Comparison of ENCODE assay signal across 17 cellular contexts in the genomic region with DNA sequence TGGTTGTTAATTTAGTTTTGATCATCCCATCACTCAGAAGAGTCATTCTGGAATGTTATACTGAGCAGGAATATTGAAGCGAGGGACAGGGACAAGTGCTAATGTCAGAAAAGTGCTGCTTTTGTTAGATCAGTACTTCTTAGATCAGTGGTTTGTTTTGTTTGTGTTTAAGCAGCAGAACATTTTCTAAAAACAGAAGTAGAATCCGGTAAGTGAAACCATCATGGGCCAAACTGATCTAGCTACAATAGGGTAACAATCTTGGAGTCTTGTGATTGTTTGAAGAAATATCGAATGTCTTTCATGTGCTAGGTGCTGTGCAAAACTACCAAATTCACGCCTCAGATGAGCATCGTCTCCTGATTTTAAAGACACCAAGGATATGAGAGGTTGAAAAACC.
"Had no signal": no experiment of that assay in that cellular context is flagged by ENCODE, and none has a peak within 500 bp of the region (broad histone marks: within the 10 kb centered on the region; RNA-seq: fewer than 3 reads in every experiment).

No MANE protein-coding gene starts in this region.

- H3K79me2 ChIP-seq: parathyroid adenoma had no signal

- ATAC-seq: activated CD8-positive, alpha-beta memory T cell treated with anti-CD3 and anti-CD28 coated beads, Interleukin-2, amount 10 ng/mL, durations not matched to agents 7 days and 5 days; effector memory CD8-positive, alpha-beta T cell; naive thymus-derived CD8-positive, alpha-beta T cell; T-helper 17 cell; WTC11 had no signal

- H3K27me3 ChIP-seq: sigmoid colon, tibial artery had no signal

- H3K4me1 ChIP-seq: parathyroid adenoma, sigmoid colon, tibial artery had no signal

- H3K9me3 ChIP-seq: sigmoid colon, tibial artery had no signal

- H2AFZ ChIP-seq: parathyroid adenoma had no signal

- H3K36me3 Mint-ChIP-seq: activated CD8-positive, alpha-beta memory T cell treated with anti-CD3 and anti-CD28 coated beads, Interleukin-2, amount 10 ng/mL, durations not matched to agents 7 days and 5 days; brain; naive thymus-derived CD8-positive, alpha-beta T cell; WTC11 had no signal

- H3K4me3 Mint-ChIP-seq: activated CD4-positive, alpha-beta memory T cell treated with anti-CD3 and anti-CD28 coated beads, Interleukin-2, amount 10 ng/mL, durations not matched to agents 7 days and 5 days; activated CD8-positive, alpha-beta memory T cell treated with anti-CD3 and anti-CD28 coated beads, Interleukin-2, amount 10 ng/mL, durations not matched to agents 7 days and 5 days; activated naive CD4-positive, alpha-beta T cell treated with anti-CD3 and anti-CD28 coated beads for 36 hours; activated T-cell treated with anti-CD3 and anti-CD28 coated beads, Interleukin-2, amount 50 U/mL, for 24 hours; brain; effector memory CD8-positive, alpha-beta T cell; naive thymus-derived CD8-positive, alpha-beta T cell; T-helper 17 cell; WTC11 had no signal

- H3K27ac ChIP-seq: parathyroid adenoma, sigmoid colon, tibial artery had no signal

- H3K36me3 ChIP-seq: sigmoid colon, tibial artery had no signal

- H3K9ac ChIP-seq: parathyroid adenoma had no signal

- H3K4me3 ChIP-seq: sigmoid colon, tibial artery had no signal

- H3K4me1 Mint-ChIP-seq: activated CD4-positive, alpha-beta memory T cell treated with anti-CD3 and anti-CD28 coated beads, Interleukin-2, amount 10 ng/mL, durations not matched to agents 7 days and 5 days; activated CD8-positive, alpha-beta memory T cell treated with anti-CD3 and anti-CD28 coated beads, Interleukin-2, amount 10 ng/mL, durations not matched to agents 7 days and 5 days; brain; T-helper 17 cell had no signal

- H3K9me3 Mint-ChIP-seq: activated CD4-positive, alpha-beta memory T cell treated with anti-CD3 and anti-CD28 coated beads, Interleukin-2, amount 10 ng/mL, durations not matched to agents 7 days and 5 days; activated naive CD4-positive, alpha-beta T cell treated with anti-CD3 and anti-CD28 coated beads for 36 hours; activated T-cell treated with anti-CD3 and anti-CD28 coated beads, Interleukin-2, amount 50 U/mL, for 24 hours; effector memory CD8-positive, alpha-beta T cell; naive thymus-derived CD8-positive, alpha-beta T cell had no signal

- H3K27ac Mint-ChIP-seq: activated CD4-positive, alpha-beta memory T cell treated with anti-CD3 and anti-CD28 coated beads, Interleukin-2, amount 10 ng/mL, durations not matched to agents 7 days and 5 days; activated CD8-positive, alpha-beta memory T cell treated with anti-CD3 and anti-CD28 coated beads, Interleukin-2, amount 10 ng/mL, durations not matched to agents 7 days and 5 days; activated naive CD4-positive, alpha-beta T cell treated with anti-CD3 and anti-CD28 coated beads for 36 hours; activated T-cell treated with anti-CD3 and anti-CD28 coated beads, Interleukin-2, amount 50 U/mL, for 24 hours; effector memory CD8-positive, alpha-beta T cell; T-helper 17 cell; WTC11 had no signal

- DNase-seq: activated CD4-positive, alpha-beta memory T cell treated with anti-CD3 and anti-CD28 coated beads, Interleukin-2, amount 10 ng/mL, durations not matched to agents 7 days and 5 days; activated CD4-positive, alpha-beta T cell treated with anti-CD3 and anti-CD28 coated beads for 4 hours; activated CD8-positive, alpha-beta memory T cell treated with anti-CD3 and anti-CD28 coated beads, Interleukin-2, amount 10 ng/mL, durations not matched to agents 7 days and 5 days; activated naive CD4-positive, alpha-beta T cell treated with anti-CD3 and anti-CD28 coated beads for 36 hours; activated T-cell treated with anti-CD3 and anti-CD28 coated beads, Interleukin-2, amount 50 U/mL, for 24 hours; caudate nucleus; effector memory CD8-positive, alpha-beta T cell; mesendoderm; naive thymus-derived CD8-positive, alpha-beta T cell; sigmoid colon; stimulated activated CD4-positive, alpha-beta T cell treated with anti-CD3 and anti-CD28 coated beads, Interleukin-4, amount 100 ng/mL, for 4 hours; stimulated activated naive CD4-positive, alpha-beta T cell; T-helper 17 cell; tibial artery had no signal
